ENCODE assay signal across 23 cellular contexts in the genomic region with DNA sequence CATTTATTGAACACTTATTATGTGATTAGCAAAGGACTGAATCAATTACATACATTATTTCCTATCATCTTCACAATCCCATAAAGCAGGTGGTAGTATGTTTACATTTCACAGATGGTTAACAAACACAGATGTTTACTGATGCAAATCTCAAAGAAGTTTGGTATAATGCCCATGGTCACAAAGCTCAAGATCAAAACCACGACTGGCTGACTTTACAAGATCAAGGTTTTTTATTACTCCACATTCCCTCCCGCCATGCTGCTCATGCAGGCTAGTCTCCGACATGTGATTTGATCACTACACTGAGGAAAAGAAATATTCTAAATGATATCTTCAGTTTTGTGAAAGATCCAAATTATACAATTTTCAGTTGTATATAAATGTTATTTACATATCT.
"Had no signal": no experiment of that assay in that cellular context is flagged by ENCODE, and none has a peak within 500 bp of the region (broad histone marks: within the 10 kb centered on the region; RNA-seq: fewer than 3 reads in every experiment).

No MANE protein-coding gene starts in this region.

- H3K36me3 ChIP-seq: gastrocnemius medialis had no signal

- H3K27me3 Mint-ChIP-seq: naive thymus-derived CD4-positive, alpha-beta T cell had no signal

- H3K9me3 ChIP-seq: esophagus squamous epithelium, gastrocnemius medialis, heart right ventricle, left lung, lower lobe of right lung had no signal

- DNase-seq: dermis blood vessel endothelial cell; dorsolateral prefrontal cortex; effector CD4-positive, alpha-beta T cell; effector memory CD4-positive, alpha-beta T cell; erythroblast; esophagus squamous epithelium; foreskin fibroblast; foreskin melanocyte; gastrocnemius medialis; glutamatergic neuron; head of caudate nucleus; heart right ventricle; hippocampal formation; left lung; left ventricle myocardium superior; lower lobe of right lung; mesenchymal stem cell; naive thymus-derived CD4-positive, alpha-beta T cell had no signal

- H3K27me3 ChIP-seq: dorsolateral prefrontal cortex, esophagus squamous epithelium, gastrocnemius medialis, heart right ventricle, left lung had no signal

- ATAC-seq: esophagus mucosa; gastrocnemius medialis; left lung; lower lobe of right lung; naive thymus-derived CD4-positive, alpha-beta T cell had no signal

- H3K4me1 Mint-ChIP-seq: mesothelial cell of epicardium had no signal

- H3K4me3 ChIP-seq: coronary artery, dorsolateral prefrontal cortex, esophagus squamous epithelium, gastrocnemius medialis, heart right ventricle, left lung, lower lobe of right lung had no signal

- H3K4me1 ChIP-seq: esophagus squamous epithelium, gastrocnemius medialis, left lung, lower lobe of right lung had no signal

- FAIRE-seq: keratinocyte had no signal

- H3K4me3 Mint-ChIP-seq: mesothelial cell of epicardium; naive thymus-derived CD4-positive, alpha-beta T cell had no signal

- H3K27ac ChIP-seq: coronary artery, dorsolateral prefrontal cortex, epithelial cell of prostate, esophagus squamous epithelium, gastrocnemius medialis, left lung, lower lobe of right lung had no signal

- H3K36me3 Mint-ChIP-seq: mesothelial cell of epicardium had no signal

- H3K27ac Mint-ChIP-seq: mesothelial cell of epicardium; naive thymus-derived CD4-positive, alpha-beta T cell had no signal
